In genomic region chr9:5851445-5851844, GRCh38 we compare ENCODE assay signal across 10 cellular contexts. TPM values are rescaled to one million over a fixed set of nuclear protein-coding genes. Genes with fewer than 3 reads are reported as not detected.
DNase-seq lines count a peak whose midpoint lies in the region; ATAC-seq and TF ChIP-seq lines count a peak whose summit lies in the region.
"Had no signal": no experiment of that assay in that cellular context is flagged by ENCODE, and none has a peak within 500 bp of the region (broad histone marks: within the 10 kb centered on the region; RNA-seq: fewer than 3 reads in every experiment).

No MANE protein-coding gene starts in this region.

- H3K36me3 ChIP-seq in PC-3 (ENCODE audit: low read depth, low read length) (no peaks in the 10 kb centered on the region), gastroesophageal sphincter (peaks cover 0 to 19% of the 10 kb centered on the region in 2 donors), Caco-2 (ENCODE audit: control insufficient read depth, insufficient read depth, low read length) (no peaks in the 10 kb centered on the region)

- H3K27ac ChIP-seq in PC-3 (ENCODE audit: low read length), result no peak overlapping the region
- no peak overlapping the region for H3K27ac ChIP-seq in gastroesophageal sphincter
- H3K27ac ChIP-seq: 22Rv1, parathyroid adenoma had no signal

- ATAC-seq in HG02870 (IDR thresholded peaks at IDR 0.05; ENCODE audit: unreplicated experiment) (peak; percentile 91), PC-3 (peak; percentile 76), gastroesophageal sphincter (no peak)

- no peaks in the 10 kb centered on the region for H3K9me2 ChIP-seq in PC-3 (replicated peaks; ENCODE audit: low read length)

- TF ChIP-seq POLR2A in gastroesophageal sphincter (IDR thresholded peaks at IDR 0.05), result no peak

- no peak overlapping the region for H3K4me3 Mint-ChIP-seq in Caco-2 (ENCODE audit: unreplicated experiment)

- POLR2A ChIA-PET in PC-3 (lab: Charles Lee; ENCODE audit: unreplicated experiment) (no interaction called here), Caco-2 (lab: Charles Lee) (no interaction called here)

- H3K9me3 Mint-ChIP-seq in Caco-2 (ENCODE audit: unreplicated experiment), result no peaks in the 10 kb centered on the region

- H3K9ac ChIP-seq in PC-3 (ENCODE audit: low read length), result no peak overlapping the region
- H3K9ac ChIP-seq: parathyroid adenoma had no signal

- H3K4me3 ChIP-seq in PC-3 (ENCODE audit: low read length) (no peak overlapping the region), epithelial cell of proximal tubule (ENCODE audit: low read depth, low read length) (no peak overlapping the region), gastroesophageal sphincter (no peak overlapping the region), Caco-2 (ENCODE audit: low read depth, low read length) (no peak overlapping the region)

- CTCF ChIA-PET in PC-3 (lab: Charles Lee) (no interaction called here), Caco-2 (lab: Charles Lee) (no interaction called here)

- peak overlapping the region; percentile 26; the same call in 1 of the 2 replicates for H3K4me2 ChIP-seq in PC-3 (ENCODE audit: low read length)

- H4K20me1 ChIP-seq in PC-3 (ENCODE audit: low read length), result no peaks in the 10 kb centered on the region

- TF ChIP-seq CTCF in PC-3 (conservative IDR thresholded peaks at IDR 0.05; ENCODE audit: low read depth, low read length) (no peak), epithelial cell of proximal tubule (conservative IDR thresholded peaks at IDR 0.05; ENCODE audit: low read depth, low read length) (no peak), gastroesophageal sphincter (IDR thresholded peaks at IDR 0.05) (no peak), Caco-2 (IDR thresholded peaks at IDR 0.05; ENCODE audit: insufficient read depth in 1 of 2, low read depth in 1 of 2, low read length in 1 of 2, severe bottlenecking in 1 of 2, unreplicated experiment in 1 of 2) (no peak)

- TF ChIP-seq EP300 in gastroesophageal sphincter (IDR thresholded peaks at IDR 0.05), result no peak

- BruUV-seq in PC-3 (replicated peaks; lab: Mats Ljungman, UMichigan), result no TSS peak
- BruUV-seq in Caco-2 (replicated peaks; lab: Mats Ljungman, UMichigan), result no TSS peak

- H3K27ac Mint-ChIP-seq in Caco-2 (ENCODE audit: unreplicated experiment), result no peak overlapping the region

- H3K4me1 ChIP-seq in PC-3 (ENCODE audit: insufficient read depth, low read length) (peaks cover 19% of the 10 kb centered on the region), gastroesophageal sphincter (no peaks in the 10 kb centered on the region), Caco-2 (no peaks in the 10 kb centered on the region)

- WGBS in gastroesophageal sphincter (ENCODE audit: low coverage in 1 of 2), 2 donors, result 83 to 94% methylated on average over 2 of the region's 2 CpGs

- no peaks in the 10 kb centered on the region for H3K9me3 ChIP-seq in PC-3 (ENCODE audit: low read length)
- H3K9me3 ChIP-seq in gastroesophageal sphincter, result no peaks in the 10 kb centered on the region
- H3K9me3 ChIP-seq in Caco-2, result no peaks in the 10 kb centered on the region

- H3K36me3 Mint-ChIP-seq in Caco-2 (ENCODE audit: insufficient read depth, unreplicated experiment), result no peaks in the 10 kb centered on the region

- no peaks in the 10 kb centered on the region for H3K27me3 ChIP-seq in PC-3 (ENCODE audit: low read length)
- H3K27me3 ChIP-seq in gastroesophageal sphincter, result no peaks in the 10 kb centered on the region
- no peaks in the 10 kb centered on the region for H3K27me3 ChIP-seq in Caco-2 (replicated peaks; ENCODE audit: control insufficient read depth, insufficient read depth, low read length)

- H3K79me2 ChIP-seq in PC-3 (ENCODE audit: low read length), result no peaks in the 10 kb centered on the region
- H3K79me2 ChIP-seq: parathyroid adenoma had no signal

- intact Hi-C loops in PC-3 (cut with micrococcal nuclease) (no loop called here), Caco-2 (cut with micrococcal nuclease; ENCODE audit: unreplicated experiment) (no loop called here)

- peak; percentile 59 for DNase-seq in NK-92 treated with Interleukin-12 subunit alpha and Interleukin-12 subunit beta, amount 100 ng/mL, for 24 hours (lab: John Stamatoyannopoulos, UW)
- DNase-seq in NK-92 (lab: John Stamatoyannopoulos, UW; ENCODE audit: unreplicated experiment), result no peak
- DNase-seq in PC-3, result peak; percentile 57
- peak; percentile 86 for DNase-seq in epithelial cell of proximal tubule (ENCODE audit: low read depth)
- DNase-seq in midbrain (lab: John Stamatoyannopoulos, UW), result no peak
- DNase-seq in Caco-2, result no peak

- no peaks in the 10 kb centered on the region for H3K27me3 Mint-ChIP-seq in Caco-2 (ENCODE audit: insufficient read depth, unreplicated experiment)

- no peaks in the 10 kb centered on the region for H3F3A ChIP-seq in PC-3 (ENCODE audit: low read length, unreplicated experiment)

- H2AFZ ChIP-seq in PC-3 (ENCODE audit: low read length), result no peak overlapping the region
- H2AFZ ChIP-seq: parathyroid adenoma had no signal

- no peaks in the 10 kb centered on the region for H3K4me1 Mint-ChIP-seq in Caco-2 (ENCODE audit: low read depth, unreplicated experiment)

RNA-seq across cellular contexts. Expression of gene ERMP1, which starts 18.5 kb away (rescaled TPM):
- total RNA-seq in PC-3 (2014; rRNA removed) (17.8 and 19.2 TPM in 2 replicates), epithelial cell of proximal tubule (13.2 and 21.3 TPM in 2 replicates), gastroesophageal sphincter (10 to 100 TPM in 3 of 4 donors, 1 to 10 TPM in 1; 6.6 to 12.2 (median 11.7) TPM), Caco-2 (2022) (31.1 and 34.7 TPM in 2 replicates)

RNA-seq across cellular contexts. Expression of gene MLANA, which starts 39.2 kb away (rescaled TPM):
- total RNA-seq in PC-3 (2014; rRNA removed), result not detected in 2 replicates
- total RNA-seq in epithelial cell of proximal tubule, result not detected in 2 replicates
- not detected for total RNA-seq in gastroesophageal sphincter
- total RNA-seq in Caco-2 (2022), result not detected in 2 replicates

Comparison
In these comparisons a context has a peak if more than half of its experiments do, and no peak if none do; other contexts are left out.
1. DNase-seq: peak in NK-92 treated with Interleukin-12 subunit alpha and Interleukin-12 subunit beta, amount 100 ng/mL, for 24 hours (single experiment), PC-3 (single experiment) and epithelial cell of proximal tubule (single experiment); none in NK-92 (single experiment), midbrain (single experiment) and Caco-2 (0 of 2).